26 cellular contexts compared by ENCODE assay signal in genomic region chr19:29022165-29022564, GRCh38.
DNase-seq lines count a peak whose midpoint lies in the region; ATAC-seq, FAIRE-seq and TF ChIP-seq lines count a peak whose summit lies in the region.
"Had no signal": no experiment of that assay in that cellular context is flagged by ENCODE, and none has a peak within 500 bp of the region (broad histone marks: within the 10 kb centered on the region; RNA-seq: fewer than 3 reads in every experiment).

No MANE protein-coding gene starts in this region.

- H3K9me3 ChIP-seq in neural cell (ENCODE audit: low read length), result no peaks in the 10 kb centered on the region
- H3K9me3 ChIP-seq: BLaER1 treated with 17β-estradiol and CSF1 and Interleukin-3, amounts not matched to agents 10 nM and 100 nM; Caco-2 had no signal

- H3F3A ChIP-seq in neural cell (ENCODE audit: insufficient read depth, low read length, poor library complexity, severe bottlenecking), result no peaks in the 10 kb centered on the region

- intact Hi-C loops in cardiac septum (cut with DNase I) (no loop called here), left ventricle myocardium superior (cut with micrococcal nuclease) (no loop called here), posterior vena cava (cut with DNase I) (no loop called here)

- H3K9ac ChIP-seq in neural cell (ENCODE audit: low read length), result no peak overlapping the region
- H3K9ac ChIP-seq: BLaER1 treated with 17β-estradiol and CSF1 and Interleukin-3, amounts not matched to agents 10 nM and 100 nM had no signal

- peak; percentile 13 for FAIRE-seq in urothelium cell line (lab: Jason Lieb, UNC)
- FAIRE-seq: A549, GM12891, GM18507 had no signal

- TF ChIP-seq CTCF in neural cell (IDR thresholded peaks at IDR 0.05; ENCODE audit: poor library complexity, severe bottlenecking) (no peak), GM13976 (IDR thresholded peaks at IDR 0.05; ENCODE audit: borderline replicate concordance, control extremely low read depth, extremely low read depth, insufficient read depth, missing control alignments) (no peak)

- peak overlapping the region; percentile 23 for H3K4me3 ChIP-seq in neural cell (ENCODE audit: low read length)
- H3K4me3 ChIP-seq: A549; BLaER1 treated with 17β-estradiol and CSF1 and Interleukin-3, amounts not matched to agents 10 nM and 100 nM had no signal

- no peak overlapping the region for H3K4me2 ChIP-seq in neural cell (ENCODE audit: low read length)
- H3K4me2 ChIP-seq: A549; BLaER1 treated with 17β-estradiol and CSF1 and Interleukin-3, amounts not matched to agents 10 nM and 100 nM had no signal

- in situ Hi-C loops in GM13976 (cut with MboI; ENCODE audit: low sequenced_read_pairs, unreplicated experiment), result no loop called here

- no peak for TF ChIP-seq RAD21 in neural cell (conservative IDR thresholded peaks at IDR 0.05)

- H2AFZ ChIP-seq in neural cell (ENCODE audit: low read depth, low read length), result no peak overlapping the region

- H3K27ac ChIP-seq in neural cell (ENCODE audit: low read length), result no peak overlapping the region
- H3K27ac ChIP-seq: 22Rv1; A549; BLaER1 treated with 17β-estradiol and CSF1 and Interleukin-3, amounts not matched to agents 10 nM and 100 nM; C4-2B had no signal

- no peak for ATAC-seq in left ventricle myocardium superior
- ATAC-seq: A549; CD8-positive, alpha-beta T cell had no signal

- H3K27me3 ChIP-seq in neural cell (ENCODE audit: insufficient read depth, low read depth, low read length), result no peaks in the 10 kb centered on the region

- DNase-seq in cardiac septum (ENCODE audit: low spot score) (peak; percentile 39), left ventricle myocardium superior (no peak), posterior vena cava (ENCODE audit: low spot score) (peak; percentile 51), urothelium cell line (ENCODE audit: low spot score) (no peak), GM13976 (ENCODE audit: low spot score) (no peak), NCI-H146 (lab: John Stamatoyannopoulos, UW) (no peak)
- DNase-seq in central memory CD4-positive, alpha-beta T cell, result no peak
- DNase-seq: AML-193; Caco-2; Calu3; CD4-positive, alpha-beta T cell; CD8-positive, alpha-beta T cell; DMS 273 treated with DMSO at 0.1 percent for 48 hours; DMS153; DMS53; DMS79; DND-41; EL; GDM1 had no signal

- H3K9me2 ChIP-seq in neural cell (ENCODE audit: insufficient read depth, low read length), result no peaks in the 10 kb centered on the region

- no peaks in the 10 kb centered on the region for H4K20me1 ChIP-seq in neural cell (ENCODE audit: insufficient read depth)
- H4K20me1 ChIP-seq: BLaER1 treated with 17β-estradiol and CSF1 and Interleukin-3, amounts not matched to agents 10 nM and 100 nM had no signal

- H3K79me2 ChIP-seq in neural cell (replicated peaks; ENCODE audit: insufficient read depth, low read length), result no peaks in the 10 kb centered on the region

- no peaks in the 10 kb centered on the region for H3K36me3 ChIP-seq in neural cell (ENCODE audit: insufficient read depth, low read length)
- H3K36me3 ChIP-seq: BLaER1 treated with 17β-estradiol and CSF1 and Interleukin-3, amounts not matched to agents 10 nM and 100 nM had no signal

- TF ChIP-seq EP300 in neural cell (conservative IDR thresholded peaks at IDR 0.05; ENCODE audit: poor library complexity, severe bottlenecking), result no peak

TF ChIP-seq in neural cell, 6 proteins besides CTCF, POLR2A, EP300 and RAD21:
- TF ChIP-seq SMC3 (conservative IDR thresholded peaks at IDR 0.05; ENCODE audit: poor library complexity), result no peak
- no peak for TF ChIP-seq REST (IDR thresholded peaks at IDR 0.05; ENCODE audit: borderline replicate concordance)
- TF ChIP-seq MXI1 (conservative IDR thresholded peaks at IDR 0.05; ENCODE audit: poor library complexity, severe bottlenecking), result no peak
- TF ChIP-seq TAF1 (IDR thresholded peaks at IDR 0.05; ENCODE audit: low read depth), result no peak
- TF ChIP-seq POLR2AphosphoS5 (IDR thresholded peaks at IDR 0.05), result no peak
- no peak for TF ChIP-seq EZH2 (IDR thresholded peaks at IDR 0.05; ENCODE audit: borderline replicate concordance, insufficient read depth, low read length, poor library complexity, severe bottlenecking)

Comparison
In these comparisons a context has a peak if more than half of its experiments do, and no peak if none do; other contexts are left out.
1. DNase-seq: peak in cardiac septum (single experiment) and posterior vena cava (single experiment); none in left ventricle myocardium superior (single experiment), urothelium cell line (single experiment), GM13976 (single experiment), NCI-H146 (single experiment) and central memory CD4-positive, alpha-beta T cell (single experiment).